In genomic region chr2:9692392-9693137, GRCh38 we compare ENCODE assay signal across 1 cellular context.
TF ChIP-seq lines count a peak whose summit lies in the region.

No MANE protein-coding gene starts in this region.

TF ChIP-seq in SK-N-SH treated with all-trans-retinoic acid at 6 μM for 48 hours, 23 proteins besides CTCF, POLR2A, EP300 and RAD21 (continued from another document):
- TF ChIP-seq, protein P1, sequence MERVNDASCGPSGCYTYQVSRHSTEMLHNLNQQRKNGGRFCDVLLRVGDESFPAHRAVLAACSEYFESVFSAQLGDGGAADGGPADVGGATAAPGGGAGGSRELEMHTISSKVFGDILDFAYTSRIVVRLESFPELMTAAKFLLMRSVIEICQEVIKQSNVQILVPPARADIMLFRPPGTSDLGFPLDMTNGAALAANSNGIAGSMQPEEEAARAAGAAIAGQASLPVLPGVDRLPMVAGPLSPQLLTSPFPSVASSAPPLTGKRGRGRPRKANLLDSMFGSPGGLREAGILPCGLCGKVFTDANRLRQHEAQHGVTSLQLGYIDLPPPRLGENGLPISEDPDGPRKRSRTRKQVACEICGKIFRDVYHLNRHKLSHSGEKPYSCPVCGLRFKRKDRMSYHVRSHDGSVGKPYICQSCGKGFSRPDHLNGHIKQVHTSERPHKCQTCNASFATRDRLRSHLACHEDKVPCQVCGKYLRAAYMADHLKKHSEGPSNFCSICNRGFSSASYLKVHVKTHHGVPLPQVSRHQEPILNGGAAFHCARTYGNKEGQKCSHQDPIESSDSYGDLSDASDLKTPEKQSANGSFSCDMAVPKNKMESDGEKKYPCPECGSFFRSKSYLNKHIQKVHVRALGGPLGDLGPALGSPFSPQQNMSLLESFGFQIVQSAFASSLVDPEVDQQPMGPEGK (CRISPR knock-in tag; IDR thresholded peaks at IDR 0.05; ENCODE audit: borderline replicate concordance) = no peak
- TF ChIP-seq ZFP3 (CRISPR knock-in tag; IDR thresholded peaks at IDR 0.05) (no peak), ESRRG (CRISPR knock-in tag; IDR thresholded peaks at IDR 0.05) (no peak), PPARA (CRISPR knock-in tag; IDR thresholded peaks at IDR 0.05; ENCODE audit: borderline replicate concordance) (no peak)
